In the genomic region with DNA sequence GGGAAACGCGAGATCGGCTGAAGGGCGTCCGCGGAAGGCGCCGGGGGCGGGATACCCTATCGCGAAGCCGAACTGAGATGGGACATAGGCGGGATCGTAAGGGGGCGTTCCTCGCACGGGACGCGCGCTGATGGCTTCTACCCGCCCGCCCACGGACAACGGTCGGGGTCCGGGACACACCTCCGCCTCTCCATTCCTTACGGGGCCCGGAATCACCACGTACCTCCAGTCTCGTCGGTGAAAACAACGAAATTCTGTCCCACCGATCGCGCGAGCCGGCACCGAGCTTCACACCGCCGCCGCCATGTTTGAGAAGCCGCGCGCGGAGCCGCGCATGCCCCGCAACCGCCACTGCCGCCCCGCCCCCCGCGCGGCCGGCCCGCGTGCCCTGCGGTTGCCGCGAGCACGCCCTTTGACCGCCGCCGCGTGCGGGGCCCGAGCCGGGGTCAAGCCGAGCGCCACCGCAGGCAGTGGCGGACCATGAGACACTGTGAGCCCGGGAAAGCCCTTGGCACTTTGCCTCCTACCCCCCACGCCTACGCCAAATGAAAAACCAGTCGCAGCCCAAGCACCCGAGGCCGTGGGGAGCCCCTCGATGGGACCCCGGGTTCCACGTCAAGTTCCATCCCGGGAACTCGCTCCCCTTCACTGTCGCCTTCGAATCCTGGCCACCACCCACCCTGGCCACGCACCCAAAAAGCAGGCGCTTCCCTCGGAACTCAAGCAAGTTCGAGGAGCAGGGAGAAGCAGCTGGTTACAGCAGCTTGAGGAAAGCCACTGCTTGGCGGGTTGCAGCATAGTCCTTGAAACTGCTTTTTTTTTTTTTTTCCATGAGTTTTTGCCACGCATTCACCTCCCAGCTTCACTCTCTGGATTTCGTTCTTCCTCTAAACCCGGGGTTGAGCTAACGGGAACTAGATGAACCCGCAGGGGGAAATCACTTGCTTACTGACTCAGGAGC, we compare ENCODE assay signal across 1 cellular context.
TF ChIP-seq lines count a peak whose summit lies in the region.

TSS of gene SCML2 (minus strand) at position 320 of the 961 bp plus-strand sequence. CDS start 20,617 bp downstream, outside the sequence.

TF ChIP-seq in K562, 482 proteins besides CTCF, POLR2A, EP300 and RAD21 (continued from another document and continues in another):
- TF ChIP-seq, protein P1, sequence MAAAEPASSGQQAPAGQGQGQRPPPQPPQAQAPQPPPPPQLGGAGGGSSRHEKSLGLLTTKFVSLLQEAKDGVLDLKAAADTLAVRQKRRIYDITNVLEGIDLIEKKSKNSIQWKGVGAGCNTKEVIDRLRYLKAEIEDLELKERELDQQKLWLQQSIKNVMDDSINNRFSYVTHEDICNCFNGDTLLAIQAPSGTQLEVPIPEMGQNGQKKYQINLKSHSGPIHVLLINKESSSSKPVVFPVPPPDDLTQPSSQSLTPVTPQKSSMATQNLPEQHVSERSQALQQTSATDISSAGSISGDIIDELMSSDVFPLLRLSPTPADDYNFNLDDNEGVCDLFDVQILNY (CRISPR knock-in tag; IDR thresholded peaks at IDR 0.05), result no peak
- TF ChIP-seq, protein P2, sequence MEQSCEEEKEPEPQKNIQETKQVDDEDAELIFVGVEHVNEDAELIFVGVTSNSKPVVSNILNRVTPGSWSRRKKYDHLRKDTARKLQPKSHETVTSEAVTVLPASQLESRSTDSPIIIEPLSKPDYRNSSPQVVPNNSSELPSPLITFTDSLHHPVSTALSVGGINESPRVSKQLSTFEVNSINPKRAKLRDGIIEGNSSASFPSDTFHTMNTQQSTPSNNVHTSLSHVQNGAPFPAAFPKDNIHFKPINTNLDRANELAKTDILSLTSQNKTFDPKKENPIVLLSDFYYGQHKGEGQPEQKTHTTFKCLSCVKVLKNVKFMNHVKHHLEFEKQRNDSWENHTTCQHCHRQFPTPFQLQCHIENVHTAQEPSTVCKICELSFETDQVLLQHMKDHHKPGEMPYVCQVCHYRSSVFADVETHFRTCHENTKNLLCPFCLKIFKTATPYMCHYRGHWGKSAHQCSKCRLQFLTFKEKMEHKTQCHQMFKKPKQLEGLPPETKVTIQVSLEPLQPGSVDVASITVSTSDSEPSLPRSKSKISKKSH (CRISPR knock-in tag; IDR thresholded peaks at IDR 0.05), result no peak
- TF ChIP-seq KAT7 (CRISPR knock-in tag; IDR thresholded peaks at IDR 0.05; ENCODE audit: borderline replicate concordance) (no peak), HNRNPUL1 (IDR thresholded peaks at IDR 0.05; ENCODE audit: low read length) (no peak), TOE1 (IDR thresholded peaks at IDR 0.05; ENCODE audit: borderline replicate concordance) (0 out of 2 replicates have a peak, but pooled peaks have one; percentile 57), TOE1 (CRISPR knock-in tag; IDR thresholded peaks at IDR 0.05; ENCODE audit: borderline replicate concordance, low read depth) (no peak), POLR2AphosphoS2 (IDR thresholded peaks at IDR 0.05; ENCODE audit: low read length) (no peak), HNRNPK (IDR thresholded peaks at IDR 0.05; ENCODE audit: low read depth, low read length, poor library complexity, severe bottlenecking) (no peak), ZNF274 (IDR thresholded peaks at IDR 0.05; ENCODE audit: borderline replicate concordance, low read depth, low read length) (no peak), CHD2 (IDR thresholded peaks at IDR 0.05; ENCODE audit: low read depth, low read length) (0 out of 2 replicates have a peak, but pooled peaks have one; percentile 19), ZNF644 (tag; IDR thresholded peaks at IDR 0.05; ENCODE audit: low read depth) (no peak), ZNF3 (CRISPR knock-in tag; IDR thresholded peaks at IDR 0.05) (no peak), GATAD2A (IDR thresholded peaks at IDR 0.05) (no peak), RNF2 (IDR thresholded peaks at IDR 0.05) (no peak), LARP7 (IDR thresholded peaks at IDR 0.05) (no peak), ZBTB43 (CRISPR knock-in tag; IDR thresholded peaks at IDR 0.05) (no peak), MXI1 (IDR thresholded peaks at IDR 0.05; ENCODE audit: low read depth, low read length) (no peak), ZHX1 (conservative IDR thresholded peaks at IDR 0.05; ENCODE audit: low read length) (no peak), E2F6 (IDR thresholded peaks at IDR 0.05; ENCODE audit: borderline replicate concordance in 1 of 2, extremely low read depth in 1 of 2, insufficient read depth in 1 of 2, insufficient read length in 1 of 2, low read depth in 1 of 2, low read length in 1 of 2, poor library complexity in 1 of 2, severe bottlenecking in 1 of 2) (peak; percentile 95 to 98), ZNF436 (CRISPR knock-in tag; IDR thresholded peaks at IDR 0.05) (no peak), ZNF77 (CRISPR knock-in tag; IDR thresholded peaks at IDR 0.05) (no peak), XRCC5 (IDR thresholded peaks at IDR 0.05; ENCODE audit: low read depth, low read length) (no peak), ZNF324 (CRISPR knock-in tag; IDR thresholded peaks at IDR 0.05) (no peak), HDAC2 (IDR thresholded peaks at IDR 0.05) (no peak), ZZZ3 (IDR thresholded peaks at IDR 0.05) (no peak), FOSL1 (tag; conservative IDR thresholded peaks at IDR 0.05) (no peak), TBP (optimal IDR thresholded peaks at IDR 0.05; ENCODE audit: low read depth, low read length) (peak; percentile 72), ZKSCAN8 (CRISPR knock-in tag; IDR thresholded peaks at IDR 0.05) (no peak), MCM3 (IDR thresholded peaks at IDR 0.05) (no peak), SMAD2 (IDR thresholded peaks at IDR 0.05; ENCODE audit: low read depth, low read length) (no peak), GABPB1 (CRISPR knock-in tag; IDR thresholded peaks at IDR 0.05) (peak; percentile 30; the same call in 1 of the 2 replicates), MAFK (IDR thresholded peaks at IDR 0.05; ENCODE audit: low read length) (no peak), SRSF3 (IDR thresholded peaks at IDR 0.05; ENCODE audit: insufficient read depth, low read length) (no peak)
- TF ChIP-seq, protein P3, sequence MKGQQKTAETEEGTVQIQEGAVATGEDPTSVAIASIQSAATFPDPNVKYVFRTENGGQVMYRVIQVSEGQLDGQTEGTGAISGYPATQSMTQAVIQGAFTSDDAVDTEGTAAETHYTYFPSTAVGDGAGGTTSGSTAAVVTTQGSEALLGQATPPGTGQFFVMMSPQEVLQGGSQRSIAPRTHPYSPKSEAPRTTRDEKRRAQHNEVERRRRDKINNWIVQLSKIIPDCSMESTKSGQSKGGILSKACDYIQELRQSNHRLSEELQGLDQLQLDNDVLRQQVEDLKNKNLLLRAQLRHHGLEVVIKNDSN (CRISPR knock-in tag; IDR thresholded peaks at IDR 0.05), result no peak
- TF ChIP-seq, protein P4, sequence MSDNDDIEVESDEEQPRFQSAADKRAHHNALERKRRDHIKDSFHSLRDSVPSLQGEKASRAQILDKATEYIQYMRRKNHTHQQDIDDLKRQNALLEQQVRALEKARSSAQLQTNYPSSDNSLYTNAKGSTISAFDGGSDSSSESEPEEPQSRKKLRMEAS (CRISPR knock-in tag; IDR thresholded peaks at IDR 0.05), result peak; percentile 70
- TF ChIP-seq, protein P5, sequence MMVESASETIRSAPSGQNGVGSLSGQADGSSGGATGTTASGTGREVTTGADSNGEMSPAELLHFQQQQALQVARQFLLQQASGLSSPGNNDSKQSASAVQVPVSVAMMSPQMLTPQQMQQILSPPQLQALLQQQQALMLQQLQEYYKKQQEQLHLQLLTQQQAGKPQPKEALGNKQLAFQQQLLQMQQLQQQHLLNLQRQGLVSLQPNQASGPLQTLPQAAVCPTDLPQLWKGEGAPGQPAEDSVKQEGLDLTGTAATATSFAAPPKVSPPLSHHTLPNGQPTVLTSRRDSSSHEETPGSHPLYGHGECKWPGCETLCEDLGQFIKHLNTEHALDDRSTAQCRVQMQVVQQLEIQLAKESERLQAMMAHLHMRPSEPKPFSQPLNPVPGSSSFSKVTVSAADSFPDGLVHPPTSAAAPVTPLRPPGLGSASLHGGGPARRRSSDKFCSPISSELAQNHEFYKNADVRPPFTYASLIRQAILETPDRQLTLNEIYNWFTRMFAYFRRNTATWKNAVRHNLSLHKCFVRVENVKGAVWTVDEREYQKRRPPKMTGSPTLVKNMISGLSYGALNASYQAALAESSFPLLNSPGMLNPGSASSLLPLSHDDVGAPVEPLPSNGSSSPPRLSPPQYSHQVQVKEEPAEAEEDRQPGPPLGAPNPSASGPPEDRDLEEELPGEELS (CRISPR knock-in tag; IDR thresholded peaks at IDR 0.05; ENCODE audit: borderline replicate concordance), result no peak
- TF ChIP-seq, protein P6, sequence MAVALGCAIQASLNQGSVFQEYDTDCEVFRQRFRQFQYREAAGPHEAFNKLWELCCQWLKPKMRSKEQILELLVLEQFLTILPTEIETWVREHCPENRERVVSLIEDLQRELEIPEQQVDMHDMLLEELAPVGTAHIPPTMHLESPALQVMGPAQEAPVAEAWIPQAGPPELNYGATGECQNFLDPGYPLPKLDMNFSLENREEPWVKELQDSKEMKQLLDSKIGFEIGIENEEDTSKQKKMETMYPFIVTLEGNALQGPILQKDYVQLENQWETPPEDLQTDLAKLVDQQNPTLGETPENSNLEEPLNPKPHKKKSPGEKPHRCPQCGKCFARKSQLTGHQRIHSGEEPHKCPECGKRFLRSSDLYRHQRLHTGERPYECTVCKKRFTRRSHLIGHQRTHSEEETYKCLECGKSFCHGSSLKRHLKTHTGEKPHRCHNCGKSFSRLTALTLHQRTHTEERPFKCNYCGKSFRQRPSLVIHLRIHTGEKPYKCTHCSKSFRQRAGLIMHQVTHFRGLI (CRISPR knock-in tag; IDR thresholded peaks at IDR 0.05), result no peak
- TF ChIP-seq, protein P7, sequence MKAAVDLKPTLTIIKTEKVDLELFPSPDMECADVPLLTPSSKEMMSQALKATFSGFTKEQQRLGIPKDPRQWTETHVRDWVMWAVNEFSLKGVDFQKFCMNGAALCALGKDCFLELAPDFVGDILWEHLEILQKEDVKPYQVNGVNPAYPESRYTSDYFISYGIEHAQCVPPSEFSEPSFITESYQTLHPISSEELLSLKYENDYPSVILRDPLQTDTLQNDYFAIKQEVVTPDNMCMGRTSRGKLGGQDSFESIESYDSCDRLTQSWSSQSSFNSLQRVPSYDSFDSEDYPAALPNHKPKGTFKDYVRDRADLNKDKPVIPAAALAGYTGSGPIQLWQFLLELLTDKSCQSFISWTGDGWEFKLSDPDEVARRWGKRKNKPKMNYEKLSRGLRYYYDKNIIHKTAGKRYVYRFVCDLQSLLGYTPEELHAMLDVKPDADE (conservative IDR thresholded peaks at IDR 0.05; ENCODE audit: control insufficient read depth, low read depth, low read length), result no peak
- TF ChIP-seq, protein P8, sequence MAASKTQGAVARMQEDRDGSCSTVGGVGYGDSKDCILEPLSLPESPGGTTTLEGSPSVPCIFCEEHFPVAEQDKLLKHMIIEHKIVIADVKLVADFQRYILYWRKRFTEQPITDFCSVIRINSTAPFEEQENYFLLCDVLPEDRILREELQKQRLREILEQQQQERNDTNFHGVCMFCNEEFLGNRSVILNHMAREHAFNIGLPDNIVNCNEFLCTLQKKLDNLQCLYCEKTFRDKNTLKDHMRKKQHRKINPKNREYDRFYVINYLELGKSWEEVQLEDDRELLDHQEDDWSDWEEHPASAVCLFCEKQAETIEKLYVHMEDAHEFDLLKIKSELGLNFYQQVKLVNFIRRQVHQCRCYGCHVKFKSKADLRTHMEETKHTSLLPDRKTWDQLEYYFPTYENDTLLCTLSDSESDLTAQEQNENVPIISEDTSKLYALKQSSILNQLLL (CRISPR knock-in tag; IDR thresholded peaks at IDR 0.05; ENCODE audit: borderline replicate concordance), result no peak
- TF ChIP-seq, protein P9, sequence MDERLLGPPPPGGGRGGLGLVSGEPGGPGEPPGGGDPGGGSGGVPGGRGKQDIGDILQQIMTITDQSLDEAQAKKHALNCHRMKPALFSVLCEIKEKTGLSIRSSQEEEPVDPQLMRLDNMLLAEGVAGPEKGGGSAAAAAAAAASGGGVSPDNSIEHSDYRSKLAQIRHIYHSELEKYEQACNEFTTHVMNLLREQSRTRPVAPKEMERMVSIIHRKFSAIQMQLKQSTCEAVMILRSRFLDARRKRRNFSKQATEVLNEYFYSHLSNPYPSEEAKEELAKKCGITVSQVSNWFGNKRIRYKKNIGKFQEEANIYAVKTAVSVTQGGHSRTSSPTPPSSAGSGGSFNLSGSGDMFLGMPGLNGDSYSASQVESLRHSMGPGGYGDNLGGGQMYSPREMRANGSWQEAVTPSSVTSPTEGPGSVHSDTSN (CRISPR knock-in tag; IDR thresholded peaks at IDR 0.05; ENCODE audit: low read depth), result no peak
- TF ChIP-seq, protein P9 (tag; conservative IDR thresholded peaks at IDR 0.05; ENCODE audit: low read depth), result no peak
